In the genomic region with DNA sequence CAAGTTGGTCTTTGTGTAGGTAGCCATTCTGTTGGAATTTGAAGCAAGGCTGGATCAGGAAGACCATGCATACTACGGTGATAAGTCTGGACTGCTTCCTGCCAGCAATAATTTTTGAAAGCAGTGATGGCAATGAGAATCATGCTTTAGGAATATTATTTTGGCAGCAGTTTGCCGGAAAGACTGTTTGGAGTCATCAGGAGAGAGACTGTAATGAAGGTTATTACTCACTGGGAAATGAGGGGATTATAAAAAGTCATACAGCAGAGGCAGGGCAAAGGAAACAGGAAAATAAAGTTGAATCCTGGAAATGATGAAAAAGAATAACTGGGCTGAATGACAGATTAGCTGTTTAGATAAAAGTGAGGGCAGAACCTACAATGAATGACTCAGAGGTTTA, we compare ENCODE assay signal across 14 cellular contexts.
A peak's percentile ranks its signal among the peaks of the same experiment; 100 is the strongest.
DNase-seq lines count a peak whose midpoint lies in the region; ATAC-seq, FAIRE-seq and TF ChIP-seq lines count a peak whose summit lies in the region.
"Had no signal": no experiment of that assay in that cellular context is flagged by ENCODE, and none has a peak within 500 bp of the region (broad histone marks: within the 10 kb centered on the region; RNA-seq: fewer than 3 reads in every experiment).

No MANE protein-coding gene starts in this region.

- DNase-seq in AG08395 (ENCODE audit: low spot score) (peak; percentile 58), H54 (ENCODE audit: insufficient read length, low spot score) (peak; percentile 35), astrocyte of the hippocampus (ENCODE audit: low read depth, low spot score) (peak; percentile 11), omental fat pad (ENCODE audit: low spot score) (no peak), SK-N-DZ (ENCODE audit: low spot score) (no peak), HCEC 1CT (no peak), NCI-H1417 (lab: John Stamatoyannopoulos, UW) (no peak)
- DNase-seq: DMS 273 treated with DMSO at 0.1 percent for 48 hours, NCI-H1092, NCI-H1694 treated with DMSO at 0.1 percent for 48 hours, NCI-H774 had no signal

- peak; percentile 81 for ATAC-seq in omental fat pad (ENCODE audit: low FRiP score)
- ATAC-seq: HCT116, K562, Right ventricle myocardium inferior had no signal

- no peak for TF ChIP-seq CTCF in omental fat pad (IDR thresholded peaks at IDR 0.05)

- TF ChIP-seq POLR2A in H54 (IDR thresholded peaks at IDR 0.05; ENCODE audit: low read depth, low read length), result no peak

- no peak for FAIRE-seq in H54 (lab: Jason Lieb, UNC)
- FAIRE-seq: K562 had no signal

Comparison
In these comparisons a context has a peak if more than half of its experiments do, and no peak if none do; other contexts are left out.
1. DNase-seq: peak in AG08395 (single experiment), H54 (single experiment) and astrocyte of the hippocampus (single experiment); none in omental fat pad (single experiment), SK-N-DZ (single experiment), HCEC 1CT (single experiment) and NCI-H1417 (0 of 3).